In genomic region chr3:188711898-188712256, GRCh38 we compare ENCODE assay signal across 18 cellular contexts.
DNase-seq lines count a peak whose midpoint lies in the region; ATAC-seq and TF ChIP-seq lines count a peak whose summit lies in the region.
"Had no signal": no experiment of that assay in that cellular context is flagged by ENCODE, and none has a peak within 500 bp of the region (broad histone marks: within the 10 kb centered on the region; RNA-seq: fewer than 3 reads in every experiment).

No MANE protein-coding gene starts in this region.

- intact Hi-C loops in heart left ventricle (cut with DNase I) (no loop called here), posterior vena cava (cut with DNase I) (no loop called here)

- no peak for TF ChIP-seq CTCF in C4-2B (conservative IDR thresholded peaks at IDR 0.05)
- TF ChIP-seq CTCF in heart left ventricle (IDR thresholded peaks at IDR 0.05) = no peak
- TF ChIP-seq CTCF in nephron (IDR thresholded peaks at IDR 0.05; ENCODE audit: unreplicated experiment in 3 of 3) = no peak

- ATAC-seq in SK-N-SH treated with all-trans-retinoic acid at 6 μM for 48 hours (peak; percentile 38), heart left ventricle (peak in 2 of 4 donors; percentile 39 to 45), HG03442 (IDR thresholded peaks at IDR 0.05; ENCODE audit: unreplicated experiment) (no peak)
- no peak for ATAC-seq in natural killer cell treated with Interleukin-12 subunit alpha and Interleukin-12 subunit beta and Interleukin-15 and Interleukin-18, amount 100 ng/mL, for 72 hours

- H3K27ac Mint-ChIP-seq in nephron = peak overlapping the region in 2 of 3 experiments; percentile 43 to 65
- H3K27ac Mint-ChIP-seq in natural killer cell treated with Interleukin-12 subunit alpha and Interleukin-12 subunit beta and Interleukin-15 and Interleukin-18, amount 100 ng/mL, for 72 hours = no peak overlapping the region
- H3K27ac Mint-ChIP-seq: activated naive CD4-positive, alpha-beta T cell treated with anti-CD3 and anti-CD28 coated beads for 36 hours; T-helper 1 cell treated with Interleukin-12 subunit alpha and Interleukin-12 subunit beta and Interleukin-4 antibody, amounts not matched to agents 30 μg/mL and 1 μg/mL, for 36 hours had no signal

- H3K9me3 ChIP-seq in heart left ventricle = no peaks in the 10 kb centered on the region

- peak overlapping the region; percentile 7; the same call in 1 of the 2 replicates for H3K27ac ChIP-seq in C4-2B
- peak overlapping the region in 7 of 12 donors; percentile 1 to 85 (median 33) for H3K27ac ChIP-seq in heart left ventricle

- TF ChIP-seq POLR2A in heart left ventricle (IDR thresholded peaks at IDR 0.05) = no peak

- no peak overlapping the region for H3K4me3 Mint-ChIP-seq in nephron
- no peak overlapping the region for H3K4me3 Mint-ChIP-seq in natural killer cell treated with Interleukin-12 subunit alpha and Interleukin-12 subunit beta and Interleukin-15 and Interleukin-18, amount 100 ng/mL, for 72 hours
- H3K4me3 Mint-ChIP-seq: activated naive CD4-positive, alpha-beta T cell treated with anti-CD3 and anti-CD28 coated beads for 36 hours; natural killer cell; stimulated activated naive B cell treated with anti-CD40 and anti-IgM and Interleukin-4, amounts not matched to agents 10 μg/mL and 1 μg/mL and 100 μg/mL, for 72 hours; T-helper 1 cell treated with Interleukin-12 subunit alpha and Interleukin-12 subunit beta and Interleukin-4 antibody, amounts not matched to agents 30 μg/mL and 1 μg/mL, for 36 hours had no signal

- H3K9me3 Mint-ChIP-seq in nephron = no peaks in the 10 kb centered on the region
- no peaks in the 10 kb centered on the region for H3K9me3 Mint-ChIP-seq in natural killer cell treated with Interleukin-12 subunit alpha and Interleukin-12 subunit beta and Interleukin-15 and Interleukin-18, amount 100 ng/mL, for 72 hours
- H3K9me3 Mint-ChIP-seq: activated naive CD4-positive, alpha-beta T cell treated with anti-CD3 and anti-CD28 coated beads for 36 hours; natural killer cell; stimulated activated naive B cell treated with anti-CD40 and anti-IgM and Interleukin-4, amounts not matched to agents 10 μg/mL and 1 μg/mL and 100 μg/mL, for 72 hours; T-helper 1 cell treated with Interleukin-12 subunit alpha and Interleukin-12 subunit beta and Interleukin-4 antibody, amounts not matched to agents 30 μg/mL and 1 μg/mL, for 36 hours had no signal

- peaks cover 0 to 40% (median 13%) of the 10 kb centered on the region in 12 donors for H3K4me1 ChIP-seq in heart left ventricle

- no peak overlapping the region for H3K4me3 ChIP-seq in heart left ventricle

- H3K36me3 ChIP-seq in heart left ventricle = peaks cover 0 to 14% (median 0%) of the 10 kb centered on the region in 9 donors

- WGBS in heart left ventricle, 4 donors = 50 to 54% (median 51%) methylated on average over 3 of the region's 3 CpGs

- H3K27me3 ChIP-seq in heart left ventricle = no peaks in the 10 kb centered on the region

- H3K4me1 Mint-ChIP-seq in nephron = peaks cover 15% of the 10 kb centered on the region
- peaks cover 22 to 24% of the 10 kb centered on the region in 2 donors for H3K4me1 Mint-ChIP-seq in natural killer cell treated with Interleukin-12 subunit alpha and Interleukin-12 subunit beta and Interleukin-15 and Interleukin-18, amount 100 ng/mL, for 72 hours (ENCODE audit: low read depth in 2 of 2)

- peaks cover 3% of the 10 kb centered on the region for H3K27me3 Mint-ChIP-seq in nephron (ENCODE audit: low read depth)
- H3K27me3 Mint-ChIP-seq in natural killer cell treated with Interleukin-12 subunit alpha and Interleukin-12 subunit beta and Interleukin-15 and Interleukin-18, amount 100 ng/mL, for 72 hours = no peaks in the 10 kb centered on the region
- H3K27me3 Mint-ChIP-seq: stimulated activated naive B cell treated with anti-CD40 and anti-IgM and Interleukin-4, amounts not matched to agents 10 μg/mL and 1 μg/mL and 100 μg/mL, for 72 hours had no signal

- DNase-seq in heart left ventricle = no peak
- no peak for DNase-seq in NCI-H2107 (lab: John Stamatoyannopoulos, UW)
- no peak for DNase-seq in posterior vena cava (ENCODE audit: low spot score)
- DNase-seq in natural killer cell treated with Interleukin-12 subunit alpha and Interleukin-12 subunit beta and Interleukin-15 and Interleukin-18, amount 100 ng/mL, for 72 hours (ENCODE audit: low spot score) = no peak
- DNase-seq: activated CD4-positive, CD25-positive, alpha-beta regulatory T cell treated with anti-CD3 and anti-CD28 coated beads, Interleukin-2, amount 50 U/mL, for 72 hours; activated CD8-positive, alpha-beta memory T cell treated with anti-CD3 and anti-CD28 coated beads, Interleukin-2, amount 50 U/mL, for 4 hours; activated naive CD4-positive, alpha-beta T cell treated with anti-CD3 and anti-CD28 coated beads for 36 hours; caudate nucleus; DMS 273 treated with DMSO at 0.1 percent for 48 hours; glutamatergic neuron; natural killer cell; NCI-H524 treated with DMSO at 0.1 percent for 48 hours; stimulated activated naive B cell treated with anti-CD40 and anti-IgM and Interleukin-4, amounts not matched to agents 10 μg/mL and 1 μg/mL and 100 μg/mL, for 72 hours had no signal

- peaks cover 8% of the 10 kb centered on the region for H3K36me3 Mint-ChIP-seq in nephron (ENCODE audit: low read depth)
- H3K36me3 Mint-ChIP-seq in natural killer cell treated with Interleukin-12 subunit alpha and Interleukin-12 subunit beta and Interleukin-15 and Interleukin-18, amount 100 ng/mL, for 72 hours = no peaks in the 10 kb centered on the region
- H3K36me3 Mint-ChIP-seq: natural killer cell had no signal

TF ChIP-seq in SK-N-SH treated with all-trans-retinoic acid at 6 μM for 48 hours, 23 proteins besides CTCF, POLR2A, EP300 and RAD21:
- TF ChIP-seq ZNF70 (CRISPR knock-in tag; IDR thresholded peaks at IDR 0.05) (no peak), ZFP30 (CRISPR knock-in tag; IDR thresholded peaks at IDR 0.05) (no peak)

Comparison
In these comparisons a context has a peak if more than half of its experiments do, and no peak if none do; other contexts are left out.
1. H3K27ac Mint-ChIP-seq: peak in nephron (2 of 3); none in natural killer cell treated with Interleukin-12 subunit alpha and Interleukin-12 subunit beta and Interleukin-15 and Interleukin-18, amount 100 ng/mL, for 72 hours (0 of 2).